1 cellular context compared by ENCODE assay signal in the genomic region with DNA sequence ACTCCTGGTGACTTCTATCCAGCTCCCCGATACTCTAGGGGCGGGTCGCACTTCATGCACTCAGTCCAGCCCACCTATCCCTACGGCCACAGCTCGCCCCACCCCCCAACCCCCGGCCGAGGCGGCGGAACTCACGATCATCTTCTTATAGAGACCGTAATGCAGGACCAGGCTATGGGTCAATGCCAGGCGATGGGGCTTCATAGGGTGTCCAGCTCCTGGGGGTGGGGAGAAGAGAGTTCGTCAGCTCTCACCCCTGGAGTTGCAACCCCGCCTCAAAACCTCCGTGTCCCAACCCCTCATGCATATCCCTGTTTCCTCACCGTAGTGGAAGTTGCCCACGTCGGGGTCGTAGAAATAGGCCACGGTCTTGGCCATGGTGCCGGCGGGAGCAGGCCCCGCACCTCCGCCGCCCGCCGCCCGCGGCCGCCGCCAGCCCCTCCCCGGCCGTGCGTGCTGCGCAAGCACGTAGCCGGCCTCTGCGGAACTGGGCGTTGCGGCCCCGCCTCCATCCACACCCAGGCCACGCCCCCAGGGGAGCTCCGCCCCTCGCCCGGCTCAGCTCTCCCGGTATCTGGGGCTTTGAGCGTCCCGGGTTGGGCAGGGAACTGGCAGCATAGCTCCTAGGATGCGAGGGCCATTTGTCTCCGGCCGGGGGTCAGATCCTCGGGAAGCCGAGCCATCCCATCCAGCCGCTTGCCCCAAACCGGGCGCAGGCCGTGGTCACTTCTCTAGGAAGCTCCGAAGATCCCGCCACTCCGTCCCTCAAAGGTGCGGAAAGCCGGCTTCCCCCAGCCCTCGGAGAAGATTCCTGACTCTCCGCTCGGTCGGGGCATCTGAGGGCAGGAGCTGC.
TF ChIP-seq lines count a peak whose summit lies in the region.

A gene (minus strand): TSS at position 437 of the 853 bp plus-strand sequence. CDS start 59 bp downstream, at position 378.
A gene with protein sequence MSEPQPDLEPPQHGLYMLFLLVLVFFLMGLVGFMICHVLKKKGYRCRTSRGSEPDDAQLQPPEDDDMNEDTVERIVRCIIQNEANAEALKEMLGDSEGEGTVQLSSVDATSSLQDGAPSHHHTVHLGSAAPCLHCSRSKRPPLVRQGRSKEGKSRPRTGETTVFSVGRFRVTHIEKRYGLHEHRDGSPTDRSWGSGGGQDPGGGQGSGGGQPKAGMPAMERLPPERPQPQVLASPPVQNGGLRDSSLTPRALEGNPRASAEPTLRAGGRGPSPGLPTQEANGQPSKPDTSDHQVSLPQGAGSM (plus strand): TSS at position 585 of the 853 bp plus-strand sequence. CDS start 1,229 bp downstream, outside the sequence.

TF ChIP-seq in liver, 16 proteins besides CTCF, POLR2A, EP300 and RAD21 (continued from another document):
- TF ChIP-seq, protein P1, sequence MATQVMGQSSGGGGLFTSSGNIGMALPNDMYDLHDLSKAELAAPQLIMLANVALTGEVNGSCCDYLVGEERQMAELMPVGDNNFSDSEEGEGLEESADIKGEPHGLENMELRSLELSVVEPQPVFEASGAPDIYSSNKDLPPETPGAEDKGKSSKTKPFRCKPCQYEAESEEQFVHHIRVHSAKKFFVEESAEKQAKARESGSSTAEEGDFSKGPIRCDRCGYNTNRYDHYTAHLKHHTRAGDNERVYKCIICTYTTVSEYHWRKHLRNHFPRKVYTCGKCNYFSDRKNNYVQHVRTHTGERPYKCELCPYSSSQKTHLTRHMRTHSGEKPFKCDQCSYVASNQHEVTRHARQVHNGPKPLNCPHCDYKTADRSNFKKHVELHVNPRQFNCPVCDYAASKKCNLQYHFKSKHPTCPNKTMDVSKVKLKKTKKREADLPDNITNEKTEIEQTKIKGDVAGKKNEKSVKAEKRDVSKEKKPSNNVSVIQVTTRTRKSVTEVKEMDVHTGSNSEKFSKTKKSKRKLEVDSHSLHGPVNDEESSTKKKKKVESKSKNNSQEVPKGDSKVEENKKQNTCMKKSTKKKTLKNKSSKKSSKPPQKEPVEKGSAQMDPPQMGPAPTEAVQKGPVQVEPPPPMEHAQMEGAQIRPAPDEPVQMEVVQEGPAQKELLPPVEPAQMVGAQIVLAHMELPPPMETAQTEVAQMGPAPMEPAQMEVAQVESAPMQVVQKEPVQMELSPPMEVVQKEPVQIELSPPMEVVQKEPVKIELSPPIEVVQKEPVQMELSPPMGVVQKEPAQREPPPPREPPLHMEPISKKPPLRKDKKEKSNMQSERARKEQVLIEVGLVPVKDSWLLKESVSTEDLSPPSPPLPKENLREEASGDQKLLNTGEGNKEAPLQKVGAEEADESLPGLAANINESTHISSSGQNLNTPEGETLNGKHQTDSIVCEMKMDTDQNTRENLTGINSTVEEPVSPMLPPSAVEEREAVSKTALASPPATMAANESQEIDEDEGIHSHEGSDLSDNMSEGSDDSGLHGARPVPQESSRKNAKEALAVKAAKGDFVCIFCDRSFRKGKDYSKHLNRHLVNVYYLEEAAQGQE (IDR thresholded peaks at IDR 0.05) = peak; percentile 83
- TF ChIP-seq SP1 (IDR thresholded peaks at IDR 0.05) (peak; percentile 55), YY1 (IDR thresholded peaks at IDR 0.05) (no peak), TAF1 (conservative IDR thresholded peaks at IDR 0.05) (no peak), EGR1 (IDR thresholded peaks at IDR 0.05; ENCODE audit: low read depth in 2 of 2) (no peak), NR2F2 (IDR thresholded peaks at IDR 0.05) (no peak)
